27 cellular contexts compared by ENCODE assay signal in the genomic region with DNA sequence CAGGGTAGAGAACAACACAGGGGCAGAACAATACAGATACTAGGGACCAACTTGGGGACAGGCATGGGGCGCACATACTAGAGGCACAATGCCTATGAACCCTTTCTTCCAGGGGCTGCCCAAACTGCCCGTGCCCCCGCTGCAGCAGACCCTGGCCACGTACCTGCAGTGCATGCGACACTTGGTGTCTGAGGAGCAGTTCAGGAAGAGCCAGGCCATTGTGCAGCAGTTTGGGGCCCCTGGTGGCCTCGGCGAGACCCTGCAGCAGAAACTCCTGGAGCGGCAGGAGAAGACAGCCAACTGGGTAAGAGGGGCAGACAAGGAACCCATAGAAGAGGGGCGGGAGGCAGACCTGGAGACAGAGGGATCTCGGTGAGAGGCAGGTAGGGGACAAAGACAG. TPM values are rescaled to one million over a fixed set of nuclear protein-coding genes. Genes with fewer than 3 reads are reported as not detected.
A peak's percentile ranks its signal among the peaks of the same experiment; 100 is the strongest.
DNase-seq lines count a peak whose midpoint lies in the region; ATAC-seq and TF ChIP-seq lines count a peak whose summit lies in the region.
"Had no signal": no experiment of that assay in that cellular context is flagged by ENCODE, and none has a peak within 500 bp of the region (broad histone marks: within the 10 kb centered on the region; RNA-seq: fewer than 3 reads in every experiment).

No MANE protein-coding gene starts in this region.

- no peak overlapping the region for H3K4me2 ChIP-seq in smooth muscle cell
- H3K4me2 ChIP-seq: BLaER1 treated with 17β-estradiol and CSF1 and Interleukin-3, amounts not matched to agents 10 nM and 100 nM had no signal

- 72% methylated on average over 10 of the region's 10 CpGs for WGBS in smooth muscle cell (ENCODE audit: low lambda C conversion rate)

- peak; percentile 8 for DNase-seq in NCI-H82 (lab: John Stamatoyannopoulos, UW)
- DNase-seq in NCI-H82 treated with DMSO at 0.1 percent for 48 hours (lab: John Stamatoyannopoulos, UW; ENCODE audit: unreplicated experiment) = no peak
- DNase-seq in Peyer's patch = peak in 2 of 3 donors; percentile 24 to 39
- peak; percentile 53 for DNase-seq in islet precursor cell
- DNase-seq in upper lobe of right lung = peak; percentile 25
- DNase-seq in pons (ENCODE audit: low spot score) = no peak
- DNase-seq in smooth muscle cell (lab: John Stamatoyannopoulos, UW; ENCODE audit: unreplicated experiment) = no peak
- DNase-seq: activated CD4-positive, CD25-positive, alpha-beta regulatory T cell; activated naive CD4-positive, alpha-beta T cell treated with anti-CD3 and anti-CD28 coated beads, Interleukin-2, amount 10 ng/mL, durations not matched to agents 7 days and 5 days; activated T-cell treated with anti-CD3 and anti-CD28 coated beads, Interleukin-2, amount 50 U/mL, for 24 hours; effector CD8-positive, alpha-beta T cell; esophagus squamous epithelium; NCI-H1105 treated with DMSO at 0.1 percent for 48 hours; NCI-H2107; NCI-H510A treated with DMSO at 0.1 percent for 48 hours; stimulated activated CD4-positive, alpha-beta T cell treated with anti-CD3 and anti-CD28 coated beads, Interleukin-4, amount 100 ng/mL, for 24 hours; T-helper 9 cell; upper lobe of left lung had no signal

- H3K27ac ChIP-seq in Peyer's patch (no peak overlapping the region), upper lobe of right lung (no peak overlapping the region), smooth muscle cell (ENCODE audit: low read depth) (no peak overlapping the region)
- H3K27ac ChIP-seq: BLaER1 treated with 17β-estradiol and CSF1 and Interleukin-3, amounts not matched to agents 10 nM and 100 nM; esophagus squamous epithelium; RWPE1; upper lobe of left lung had no signal

- H4K20me1 ChIP-seq in smooth muscle cell (ENCODE audit: low read depth) = no peaks in the 10 kb centered on the region

- TF ChIP-seq POLR2A in Peyer's patch (IDR thresholded peaks at IDR 0.05) = no peak

- H3K4me3 ChIP-seq in Peyer's patch (no peak overlapping the region), upper lobe of right lung (no peak overlapping the region), smooth muscle cell (no peak overlapping the region)
- H3K4me3 ChIP-seq: BLaER1 treated with 17β-estradiol and CSF1 and Interleukin-3, amounts not matched to agents 10 nM and 100 nM; esophagus squamous epithelium; upper lobe of left lung had no signal

- no peaks in the 10 kb centered on the region for H3F3A ChIP-seq in smooth muscle cell (ENCODE audit: low read depth)

- ATAC-seq in upper lobe of right lung (no peak), HG03139 (IDR thresholded peaks at IDR 0.05; ENCODE audit: unreplicated experiment) (no peak)
- ATAC-seq: left colon had no signal

- intact Hi-C loops in upper lobe of right lung (cut with DNase I) = no loop called here

- no peaks in the 10 kb centered on the region for H3K79me2 ChIP-seq in smooth muscle cell (ENCODE audit: low read depth)

- no peaks in the 10 kb centered on the region for H3K36me3 ChIP-seq in Peyer's patch
- H3K36me3 ChIP-seq in upper lobe of right lung = no peaks in the 10 kb centered on the region
- no peaks in the 10 kb centered on the region for H3K36me3 ChIP-seq in smooth muscle cell (ENCODE audit: low read depth)
- H3K36me3 ChIP-seq: BLaER1 treated with 17β-estradiol and CSF1 and Interleukin-3, amounts not matched to agents 10 nM and 100 nM; esophagus squamous epithelium; upper lobe of left lung had no signal

- H2AFZ ChIP-seq in smooth muscle cell (ENCODE audit: low read depth) = no peak overlapping the region

- no peak for TF ChIP-seq CTCF in Peyer's patch (IDR thresholded peaks at IDR 0.05)
- no peak for TF ChIP-seq CTCF in upper lobe of right lung (IDR thresholded peaks at IDR 0.05)
- no peak for TF ChIP-seq CTCF in smooth muscle cell (IDR thresholded peaks at IDR 0.05; ENCODE audit: borderline replicate concordance, insufficient read depth, poor library complexity, severe bottlenecking)

- H3K9me3 ChIP-seq in Peyer's patch (no peaks in the 10 kb centered on the region), upper lobe of right lung (no peaks in the 10 kb centered on the region), smooth muscle cell (replicated peaks; ENCODE audit: low read depth) (no peaks in the 10 kb centered on the region)
- H3K9me3 ChIP-seq: BLaER1 treated with 17β-estradiol and CSF1 and Interleukin-3, amounts not matched to agents 10 nM and 100 nM; esophagus squamous epithelium; upper lobe of left lung had no signal

- H3K9ac ChIP-seq in smooth muscle cell (ENCODE audit: low read depth) = no peak overlapping the region
- H3K9ac ChIP-seq: BLaER1 treated with 17β-estradiol and CSF1 and Interleukin-3, amounts not matched to agents 10 nM and 100 nM had no signal

- no peaks in the 10 kb centered on the region for H3K4me1 ChIP-seq in Peyer's patch
- H3K4me1 ChIP-seq in upper lobe of right lung = no peaks in the 10 kb centered on the region
- H3K4me1 ChIP-seq in smooth muscle cell (ENCODE audit: low read depth) = no peaks in the 10 kb centered on the region
- H3K4me1 ChIP-seq: esophagus squamous epithelium, upper lobe of left lung had no signal

- H3K27me3 ChIP-seq in Peyer's patch (no peaks in the 10 kb centered on the region), upper lobe of right lung (peaks cover 48% of the 10 kb centered on the region), smooth muscle cell (ENCODE audit: low read depth) (peaks cover 58% of the 10 kb centered on the region)

RNA-seq across cellular contexts. Expression of a gene that starts 5.8 kb away (rescaled TPM):
- 1 to 10 TPM in 3 of 4 donors, not detected in 1; 2.1 to 3.8 (median 3.4) TPM for total RNA-seq in Peyer's patch
- not detected for total RNA-seq in upper lobe of right lung
- not detected in 2 replicates for total RNA-seq in smooth muscle cell
- not detected in 2 replicates for polyA plus RNA-seq in smooth muscle cell
- total RNA-seq: esophagus squamous epithelium, H4, mesothelial cell of epicardium, pulmonary artery endothelial cell, upper lobe of left lung had no signal
- polyA plus RNA-seq: neural cell had no signal

RNA-seq across cellular contexts. Expression of a gene that starts 9.5 kb away (rescaled TPM):
- total RNA-seq in Peyer's patch (under 1 TPM in 1 of 4 donors, not detected in 3; 0.47 TPM), upper lobe of right lung (not detected), smooth muscle cell (not detected in 2 replicates)
- 0.46 TPM in 1 of 2 replicates, not detected in the other for polyA plus RNA-seq in smooth muscle cell
- total RNA-seq: esophagus squamous epithelium, H4, pulmonary artery endothelial cell, upper lobe of left lung had no signal
- polyA plus RNA-seq: neural cell had no signal

RNA-seq across cellular contexts. Expression of a gene that starts 59.8 kb away (rescaled TPM):
- not detected for total RNA-seq in Peyer's patch
- total RNA-seq in upper lobe of right lung = not detected
- not detected in 2 replicates for total RNA-seq in smooth muscle cell
- not detected in 2 replicates for polyA plus RNA-seq in smooth muscle cell
- total RNA-seq: astrocyte, esophagus squamous epithelium, H4, left colon, mesothelial cell of epicardium, pulmonary artery endothelial cell, upper lobe of left lung had no signal
- polyA plus RNA-seq: neural cell had no signal

Comparison
In these comparisons a context has a peak if more than half of its experiments do, and no peak if none do; other contexts are left out.
1. DNase-seq: peak in NCI-H82 (single experiment), Peyer's patch (2 of 3), islet precursor cell (single experiment) and upper lobe of right lung (single experiment); none in NCI-H82 treated with DMSO at 0.1 percent for 48 hours (single experiment), pons (single experiment) and smooth muscle cell (single experiment).